8 cellular contexts compared by ENCODE assay signal in genomic region chr15:75024102-75024636, GRCh38. TPM values are rescaled to one million over a fixed set of nuclear protein-coding genes. Genes with fewer than 3 reads are reported as not detected.
DNase-seq lines count a peak whose midpoint lies in the region; ATAC-seq and TF ChIP-seq lines count a peak whose summit lies in the region.

No MANE protein-coding gene starts in this region.

- no peak for TF ChIP-seq POLR2A in testis (IDR thresholded peaks at IDR 0.05)

- H3K27ac ChIP-seq in testis = peak overlapping the region; percentile 64 to 82

- 16 to 20% methylated on average over 5 of the region's 5 CpGs for WGBS in testis, 2 donors

- H3K9me3 ChIP-seq in testis = no peaks in the 10 kb centered on the region

- no peak for TF ChIP-seq CTCF in testis (IDR thresholded peaks at IDR 0.05)

- H3K36me3 ChIP-seq in testis (ENCODE audit: low read depth, missing control alignments) = no peaks in the 10 kb centered on the region

- intact Hi-C loops in testis (cut with DNase I; ENCODE audit: low total_unique reads) = no loop called here

- in situ Hi-C loops in G401 (cut with HindIII; ENCODE audit: low sequenced_read_pairs) (no loop called here), T47D (cut with HindIII; ENCODE audit: low pct_unique_long_range_greater_than_20kb, low sequenced_read_pairs) (no loop called here)

- peak; percentile 50 for DNase-seq in A172 (ENCODE audit: low spot score)
- DNase-seq in G401 (ENCODE audit: low spot score) = peak; percentile 36
- peak; percentile 60 for DNase-seq in NOMO-1 treated with dmso at 0.1 percent for 144 hours (lab: John Stamatoyannopoulos, UW; ENCODE audit: unreplicated experiment)
- DNase-seq in T47D (ENCODE audit: low read depth in 1 of 2, low spot score in 1 of 2) = peak; percentile 34 to 41
- DNase-seq in left kidney (ENCODE audit: low read depth, low spot score) = peak; percentile 55
- peak; percentile 50 for DNase-seq in testis
- DNase-seq in cerebellar cortex (ENCODE audit: low spot score) = no peak

- H3K27me3 ChIP-seq in testis = no peaks in the 10 kb centered on the region

- no peak for ATAC-seq in HG03196 (IDR thresholded peaks at IDR 0.05; ENCODE audit: unreplicated experiment)

- peak overlapping the region; percentile 71 to 80 for H3K4me3 ChIP-seq in testis

- H3K4me1 ChIP-seq in testis = peaks cover 5% of the 10 kb centered on the region

RNA-seq across cellular contexts. Expression of gene PPCDC, which starts 0.8 kb away (rescaled TPM):
- total RNA-seq in A172 (2014; rRNA removed; shearing (Covaris generic)) = 16.1 and 19.1 TPM in 2 replicates
- total RNA-seq in G401 (2014; rRNA removed; shearing (Covaris generic)) = 17.1 and 26.2 TPM in 2 replicates
- 10 to 100 TPM; 23.6 to 31.6 TPM for total RNA-seq in testis
- polyA plus RNA-seq in testis (ENCODE audit: insufficient read depth, low read depth, low replicate concordance) = 18.0 TPM

RNA-seq across cellular contexts. Expression of gene SCAMP5, which starts 28.8 kb away (rescaled TPM):
- 4.7 and 5.9 TPM in 2 replicates for total RNA-seq in A172 (2014; rRNA removed; shearing (Covaris generic))
- total RNA-seq in G401 (2014; rRNA removed; shearing (Covaris generic)) = 7.7 and 15.0 TPM in 2 replicates
- 10 to 100 TPM; 25.3 to 37.0 TPM for total RNA-seq in testis
- polyA plus RNA-seq in testis (ENCODE audit: insufficient read depth, low read depth, low replicate concordance) = 27.4 TPM
